10 cellular contexts compared by ENCODE assay signal in the genomic region with DNA sequence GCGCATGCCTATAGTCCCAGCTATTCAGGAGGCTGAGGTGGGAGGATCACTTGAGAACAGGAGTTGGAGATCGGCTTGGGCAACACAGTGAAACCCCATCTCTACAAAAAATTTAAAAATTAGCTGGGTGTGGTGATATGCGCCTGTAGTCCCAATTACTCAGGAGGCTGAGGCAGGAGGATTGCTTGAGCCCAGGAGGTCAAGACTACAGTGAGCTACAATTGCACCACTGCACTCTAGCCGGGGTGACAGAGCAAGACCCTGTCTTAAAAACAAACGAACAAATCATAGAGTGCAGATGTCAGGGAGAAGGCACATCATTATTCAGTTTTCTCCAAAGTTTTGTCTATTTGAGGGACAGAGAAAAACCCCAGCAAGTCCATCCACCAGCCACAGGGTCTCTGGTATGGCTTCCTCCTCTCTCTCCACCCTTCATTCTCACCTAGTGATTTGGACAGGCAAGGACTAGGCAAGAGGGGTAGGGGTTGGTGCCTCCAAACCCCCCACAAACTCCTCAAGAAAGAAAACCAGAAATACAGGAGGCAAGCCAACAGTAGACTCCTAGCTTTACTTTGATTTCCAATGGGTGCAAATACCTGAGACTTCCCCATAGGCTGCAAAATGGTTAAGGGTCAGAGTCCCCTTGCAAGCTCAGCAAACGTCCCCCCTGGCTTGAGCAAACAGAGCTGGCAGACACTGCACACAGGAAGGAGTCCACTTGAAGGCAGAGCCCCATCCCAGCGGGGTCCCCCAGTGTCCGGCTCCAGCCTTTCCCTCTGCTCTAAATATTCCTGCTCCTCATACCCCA. TPM values are rescaled to one million over a fixed set of nuclear protein-coding genes. Genes with fewer than 3 reads are reported as not detected.
DNase-seq lines count a peak whose midpoint lies in the region; ATAC-seq, FAIRE-seq and TF ChIP-seq lines count a peak whose summit lies in the region.
"Had no signal": no experiment of that assay in that cellular context is flagged by ENCODE, and none has a peak within 500 bp of the region (broad histone marks: within the 10 kb centered on the region; RNA-seq: fewer than 3 reads in every experiment).

No MANE protein-coding gene starts in this region.

- no peak overlapping the region for H3K9ac ChIP-seq in KMS-11

- H3K9me3 Mint-ChIP-seq in endothelial cell (ENCODE audit: unreplicated experiment): no peaks in the 10 kb centered on the region

- H3K36me3 Mint-ChIP-seq in endothelial cell (ENCODE audit: low read depth, unreplicated experiment): peaks cover 27% of the 10 kb centered on the region

- H3K4me1 ChIP-seq in KMS-11 (ENCODE audit: low read depth, poor library complexity, severe bottlenecking) (peaks cover 18% of the 10 kb centered on the region), pancreas (peaks cover 46 to 66% (median 52%) of the 10 kb centered on the region in 3 donors)
- H3K4me1 ChIP-seq in effector memory CD4-positive, alpha-beta T cell (ENCODE audit: control insufficient read depth, insufficient read depth, low read length, poor library complexity, severe bottlenecking): peaks cover 58% of the 10 kb centered on the region

- H4K20me1 ChIP-seq in KMS-11 (ENCODE audit: insufficient read depth): no peaks in the 10 kb centered on the region

- DNase-seq in NCI-H345 (lab: John Stamatoyannopoulos, UW) (peak; percentile 6), NCI-H345 treated with DMSO at 0.1 percent for 48 hours (lab: John Stamatoyannopoulos, UW; ENCODE audit: unreplicated experiment) (no peak), endothelial cell (ENCODE audit: low spot score) (no peak), pancreas (no peak)
- no peak for DNase-seq in effector memory CD4-positive, alpha-beta T cell
- DNase-seq in stimulated activated naive CD4-positive, alpha-beta T cell (lab: John Stamatoyannopoulos, UW): no peak

- TF ChIP-seq CTCF in KMS-11 (conservative IDR thresholded peaks at IDR 0.05; ENCODE audit: low read depth, low read length) (no peak), endothelial cell (IDR thresholded peaks at IDR 0.05; ENCODE audit: unreplicated experiment) (no peak), pancreas (IDR thresholded peaks at IDR 0.05) (no peak)

- H3K4me3 ChIP-seq in KMS-11 (IDR thresholded peaks at IDR 0.05; ENCODE audit: insufficient read depth, low read depth, low read length): no peak overlapping the region
- no peak overlapping the region for H3K4me3 ChIP-seq in pancreas
- no peak overlapping the region for H3K4me3 ChIP-seq in effector memory CD4-positive, alpha-beta T cell (ENCODE audit: insufficient read depth, low read depth, low read length, poor library complexity, severe bottlenecking)

- H3K27me3 ChIP-seq in KMS-11 (ENCODE audit: insufficient read depth, low read depth) (no peaks in the 10 kb centered on the region), pancreas (no peaks in the 10 kb centered on the region)
- no peaks in the 10 kb centered on the region for H3K27me3 ChIP-seq in effector memory CD4-positive, alpha-beta T cell (replicated peaks; ENCODE audit: control insufficient read depth, insufficient read depth, low read length, poor library complexity, severe bottlenecking)

- intact Hi-C loops in pancreas (cut with DNase I): loop anchor here in 2 of 3 donors (5.0 kb wide), 1 partner anchor 35 kb away; no protein-coding TSS in a partner anchor

- H2AFZ ChIP-seq in KMS-11 (ENCODE audit: low read depth): 0 out of 2 replicates have a peak overlapping the region, but pooled peaks have one; percentile 22

- no peak overlapping the region for H3K27ac Mint-ChIP-seq in endothelial cell (ENCODE audit: unreplicated experiment)

- no peaks in the 10 kb centered on the region for H3K9me3 ChIP-seq in pancreas
- H3K9me3 ChIP-seq in effector memory CD4-positive, alpha-beta T cell (ENCODE audit: control insufficient read depth, low read length): no peaks in the 10 kb centered on the region

- ATAC-seq in pancreas (no peak), HG03378 (IDR thresholded peaks at IDR 0.05; ENCODE audit: unreplicated experiment) (no peak)

- no peaks in the 10 kb centered on the region for H3K79me2 ChIP-seq in KMS-11 (ENCODE audit: insufficient read depth, low read depth)

- H3K27ac ChIP-seq in KMS-11: no peak overlapping the region
- H3K27ac ChIP-seq in pancreas: peak overlapping the region in 3 of 4 donors; percentile 29 to 77 (median 46)
- no peak overlapping the region for H3K27ac ChIP-seq in effector memory CD4-positive, alpha-beta T cell (ENCODE audit: insufficient read depth, low read length, poor library complexity, severe bottlenecking)

- peak overlapping the region; percentile 44 for H3K4me3 Mint-ChIP-seq in endothelial cell (ENCODE audit: unreplicated experiment)

- WGBS in pancreas, 2 donors: 64 to 67% methylated on average over 8 of the region's 8 CpGs

- peaks cover 19% of the 10 kb centered on the region for H3K27me3 Mint-ChIP-seq in endothelial cell (ENCODE audit: unreplicated experiment)

- H3K4me1 Mint-ChIP-seq in endothelial cell (ENCODE audit: unreplicated experiment): peaks cover 63% of the 10 kb centered on the region

- H3K36me3 ChIP-seq in KMS-11 (ENCODE audit: insufficient read depth) (no peaks in the 10 kb centered on the region), pancreas (peaks cover 0 to 6% (median 3%) of the 10 kb centered on the region in 3 donors)
- peaks cover 31% of the 10 kb centered on the region for H3K36me3 ChIP-seq in effector memory CD4-positive, alpha-beta T cell (ENCODE audit: control insufficient read depth, insufficient read depth, low read length)

- no peak overlapping the region for H3K4me2 ChIP-seq in KMS-11

- FAIRE-seq in pancreas (lab: Jason Lieb, UNC): no peak
- FAIRE-seq: A204.1, bronchial epithelial cell had no signal

RNA-seq across cellular contexts. Expression of gene RPLP0, which starts 26.5 kb away (rescaled TPM):
- 2,318 TPM for total RNA-seq in endothelial cell (ENCODE audit: unreplicated experiment)
- 1,000 to 10,000 TPM; 1,016 to 2,628 (median 1,602) TPM for total RNA-seq in pancreas
- 1,000 to 10,000 TPM; 1,778 to 1,915 TPM for polyA plus RNA-seq in pancreas

RNA-seq across cellular contexts. Expression of gene GCN1, which starts 32.9 kb away (rescaled TPM):
- 54.0 TPM for total RNA-seq in endothelial cell (ENCODE audit: unreplicated experiment)
- 10 to 100 TPM; 35.3 to 54.1 (median 40.4) TPM for total RNA-seq in pancreas
- polyA plus RNA-seq in pancreas: 10 to 100 TPM; 18.9 to 32.4 TPM

RNA-seq across cellular contexts. Expression of gene PXN, which starts 38.1 kb away (rescaled TPM):
- total RNA-seq in endothelial cell (ENCODE audit: unreplicated experiment): 227 TPM
- 10 to 100 TPM; 20.9 to 37.5 (median 26.2) TPM for total RNA-seq in pancreas
- 10 to 100 TPM; 45.4 to 59.0 TPM for polyA plus RNA-seq in pancreas

Comparison
In these comparisons a context has a peak if more than half of its experiments do, and no peak if none do; other contexts are left out.
1. H3K27ac ChIP-seq: peak in pancreas (3 of 4); none in KMS-11 (single experiment) and effector memory CD4-positive, alpha-beta T cell (single experiment).